ENCODE assay signal across 17 cellular contexts in genomic region chr2:176567361-176567760, GRCh38.
DNase-seq lines count a peak whose midpoint lies in the region; ATAC-seq and TF ChIP-seq lines count a peak whose summit lies in the region.
"Had no signal": no experiment of that assay in that cellular context is flagged by ENCODE, and none has a peak within 500 bp of the region (broad histone marks: within the 10 kb centered on the region; RNA-seq: fewer than 3 reads in every experiment).

No MANE protein-coding gene starts in this region.

- H3K27ac ChIP-seq in IMR-90 (ENCODE audit: insufficient read depth, low read length) = no peak overlapping the region
- H3K27ac ChIP-seq in rectal smooth muscle tissue (ENCODE audit: low read depth, low read length) = peak overlapping the region; percentile 24
- H3K27ac ChIP-seq: A549; BLaER1 treated with 17β-estradiol and CSF1 and Interleukin-3, amounts not matched to agents 10 nM and 100 nM; HL-60 had no signal

- H3K9ac ChIP-seq in IMR-90 (ENCODE audit: low read depth, low read length) (no peak overlapping the region), rectal smooth muscle tissue (ENCODE audit: low read length) (no peak overlapping the region)
- H3K9ac ChIP-seq: BLaER1 treated with 17β-estradiol and CSF1 and Interleukin-3, amounts not matched to agents 10 nM and 100 nM had no signal

- ATAC-seq in IMR-90 (ENCODE audit: low read depth) = no peak
- no peak for ATAC-seq in left colon
- ATAC-seq: A549; CD8-positive, alpha-beta T cell; GM12878 had no signal

- no CpG with 5 or more reads among the region's 2 CpGs for WGBS in IMR-90 (ENCODE audit: extremely low coverage in 2 of 2, insufficient read length in 1 of 2), 2 experiments

- no peak overlapping the region for H2BK120ac ChIP-seq in IMR-90 (ENCODE audit: low read depth, low read length)

- no peaks in the 10 kb centered on the region for H4K20me1 ChIP-seq in IMR-90 (ENCODE audit: insufficient read depth, low read length)
- H4K20me1 ChIP-seq: BLaER1 treated with 17β-estradiol and CSF1 and Interleukin-3, amounts not matched to agents 10 nM and 100 nM had no signal

- dilution Hi-C loops in IMR-90 (cut with HindIII; ENCODE audit: low sequenced_read_pairs, unreplicated experiment) = no loop called here

- no peak overlapping the region for H4K8ac ChIP-seq in IMR-90 (ENCODE audit: low read depth in 2 of 2, low read length in 2 of 2)

- POLR2A ChIA-PET in IMR-90 (lab: Charles Lee; ENCODE audit: unreplicated experiment) = no interaction called here

- H3K4me3 ChIP-seq in AG10803 (ENCODE audit: low read length) = no peak overlapping the region
- no peak overlapping the region for H3K4me3 ChIP-seq in IMR-90 (ENCODE audit: insufficient read depth, low read depth, low read length)
- no peak overlapping the region for H3K4me3 ChIP-seq in rectal smooth muscle tissue (ENCODE audit: low read length)
- H3K4me3 ChIP-seq: A549; BLaER1 treated with 17β-estradiol and CSF1 and Interleukin-3, amounts not matched to agents 10 nM and 100 nM; GM12878; HAP-1 had no signal

- DNase-seq in AG10803 (ENCODE audit: low read depth) (peak; percentile 26), EL (peak; percentile 26), IMR-90 (peak; percentile 6), left colon (no peak), 8988T (no peak), GM10266 (ENCODE audit: extremely low spot score) (no peak)
- DNase-seq: Calu3; CD8-positive, alpha-beta T cell; GDM1; Karpas-422; KBM-7 had no signal

- no peak overlapping the region for H3K4ac ChIP-seq in IMR-90 (ENCODE audit: low read depth, low read length)

- H3K9me1 ChIP-seq in IMR-90 (ENCODE audit: insufficient read depth, low read length) = peaks cover 2% of the 10 kb centered on the region; the same call in 1 of the 2 replicates

- no peak overlapping the region for H3K14ac ChIP-seq in IMR-90 (replicated peaks; ENCODE audit: low read depth, low read length)

- CTCF ChIA-PET in IMR-90 (lab: Yijun Ruan, JAX) = interaction anchor here (1.0 to 1.4 kb wide), 2 partner anchors 10 to 112 kb away, joined by 3 to 4 read pairs; no protein-coding TSS in a partner anchor

- H3K27me3 ChIP-seq in IMR-90 (ENCODE audit: control insufficient read depth, insufficient read depth, low read length) = no peaks in the 10 kb centered on the region
- H3K27me3 ChIP-seq in rectal smooth muscle tissue (ENCODE audit: control insufficient read depth, insufficient read depth, low read length) = no peaks in the 10 kb centered on the region
- H3K27me3 ChIP-seq: BLaER1 treated with 17β-estradiol and CSF1 and Interleukin-3, amounts not matched to agents 10 nM and 100 nM had no signal

- no peak overlapping the region for H2AFZ ChIP-seq in IMR-90 (replicated peaks; ENCODE audit: low read length, poor library complexity)

- H3K18ac ChIP-seq in IMR-90 (ENCODE audit: low read depth, low read length) = no peak overlapping the region

- H3K23ac ChIP-seq in IMR-90 (ENCODE audit: low read depth, low read length) = no peak overlapping the region

- H2AK5ac ChIP-seq in IMR-90 (ENCODE audit: low read depth, low read length) = no peak overlapping the region

- no peak for TF ChIP-seq RAD21 in IMR-90 (IDR thresholded peaks at IDR 0.05; ENCODE audit: low read length)

- no peak overlapping the region for H4K5ac ChIP-seq in IMR-90 (ENCODE audit: low read depth, low read length)

- H2BK5ac ChIP-seq in IMR-90 (ENCODE audit: low read depth, low read length, poor library complexity, severe bottlenecking) = no peak overlapping the region

- no peak overlapping the region for H2BK15ac ChIP-seq in IMR-90 (ENCODE audit: low read depth, low read length)

- in situ Hi-C loops in IMR-90 (cut with MboI; ENCODE audit: low sequenced_read_pairs) = no loop called here

- H3K56ac ChIP-seq in IMR-90 (ENCODE audit: extremely low read depth, insufficient read depth, low read length) = no peak overlapping the region

- H4K91ac ChIP-seq in IMR-90 (ENCODE audit: insufficient read depth, low read depth, low read length) = no peak overlapping the region

- no TSS peak for BruUV-seq in IMR-90 (replicated peaks; lab: Mats Ljungman, UMichigan)

- peaks cover 4% of the 10 kb centered on the region for H3K4me1 ChIP-seq in IMR-90 (ENCODE audit: control insufficient read depth, insufficient read depth, low read length)
- H3K4me1 ChIP-seq in rectal smooth muscle tissue (ENCODE audit: control insufficient read depth, insufficient read depth, low read length) = peaks cover 10% of the 10 kb centered on the region
- H3K4me1 ChIP-seq: BLaER1 treated with 17β-estradiol and CSF1 and Interleukin-3, amounts not matched to agents 10 nM and 100 nM; HAP-1 had no signal

- no peak for TF ChIP-seq POLR2A in IMR-90 (IDR thresholded peaks at IDR 0.05; ENCODE audit: low read depth, low read length)

- TF ChIP-seq CTCF in AG10803 (conservative IDR thresholded peaks at IDR 0.05; ENCODE audit: low read length) (no peak), IMR-90 (conservative IDR thresholded peaks at IDR 0.05; ENCODE audit: low read depth, low read length) (no peak), GM10266 (IDR thresholded peaks at IDR 0.05; ENCODE audit: control insufficient read depth, insufficient read depth, low read depth, missing control alignments) (no peak)

- no peaks in the 10 kb centered on the region for H3K36me3 ChIP-seq in IMR-90 (ENCODE audit: control insufficient read depth, insufficient read depth, low read length)
- no peaks in the 10 kb centered on the region for H3K36me3 ChIP-seq in rectal smooth muscle tissue (ENCODE audit: control insufficient read depth, insufficient read depth, low read length)
- H3K36me3 ChIP-seq: BLaER1 treated with 17β-estradiol and CSF1 and Interleukin-3, amounts not matched to agents 10 nM and 100 nM; HAP-1 had no signal

- intact Hi-C loops in IMR-90 (cut with micrococcal nuclease) = no loop called here
- intact Hi-C loops in left colon (cut with DNase I, micrococcal nuclease) = loop anchor here in 1 of 2 donors (5.0 kb wide), 1 partner anchor 425 kb away; no protein-coding TSS in a partner anchor

- H2BK20ac ChIP-seq in IMR-90 (ENCODE audit: low read depth, low read length) = no peak overlapping the region

- H3K79me1 ChIP-seq in IMR-90 (ENCODE audit: low read depth in 1 of 2, low read length in 2 of 2) = no peaks in the 10 kb centered on the region

- no peak overlapping the region for H2AK9ac ChIP-seq in IMR-90 (replicated peaks; ENCODE audit: low read depth, low read length, poor library complexity)

- H3K4me2 ChIP-seq in IMR-90 (ENCODE audit: low read depth, low read length) = no peak overlapping the region
- H3K4me2 ChIP-seq: A549; BLaER1 treated with 17β-estradiol and CSF1 and Interleukin-3, amounts not matched to agents 10 nM and 100 nM had no signal

- no peaks in the 10 kb centered on the region for H3K9me3 ChIP-seq in IMR-90 (ENCODE audit: control insufficient read depth, insufficient read depth, low read length)
- H3K9me3 ChIP-seq: A549; BLaER1 treated with 17β-estradiol and CSF1 and Interleukin-3, amounts not matched to agents 10 nM and 100 nM; HAP-1 had no signal

TF ChIP-seq in IMR-90, 13 proteins besides CTCF, POLR2A, EP300 and RAD21:
- no peak for TF ChIP-seq RFX5 (IDR thresholded peaks at IDR 0.05; ENCODE audit: low read depth, low read length)
- TF ChIP-seq BHLHE40 (IDR thresholded peaks at IDR 0.05; ENCODE audit: low read depth, low read length) = no peak
- no peak for TF ChIP-seq FOS (IDR thresholded peaks at IDR 0.05; ENCODE audit: low read depth, low read length)
- no peak for TF ChIP-seq ELK1 (IDR thresholded peaks at IDR 0.05; ENCODE audit: borderline replicate concordance, low read depth, low read length)
- TF ChIP-seq MAFK (IDR thresholded peaks at IDR 0.05; ENCODE audit: low read depth, low read length) = no peak
- no peak for TF ChIP-seq CHD1 (IDR thresholded peaks at IDR 0.05; ENCODE audit: low read depth, low read length)
- TF ChIP-seq RCOR1 (IDR thresholded peaks at IDR 0.05; ENCODE audit: insufficient replicate concordance, low read length) = no peak
- TF ChIP-seq MXI1 (IDR thresholded peaks at IDR 0.05; ENCODE audit: borderline replicate concordance, low read depth, low read length) = no peak
- no peak for TF ChIP-seq MAZ (IDR thresholded peaks at IDR 0.05; ENCODE audit: borderline replicate concordance, low read depth, low read length)
- TF ChIP-seq SMC3 (IDR thresholded peaks at IDR 0.05; ENCODE audit: low read depth, low read length) = no peak
- TF ChIP-seq NFE2L2 (IDR thresholded peaks at IDR 0.05; ENCODE audit: low read depth, low read length) = no peak
- no peak for TF ChIP-seq CEBPB (IDR thresholded peaks at IDR 0.05; ENCODE audit: low read depth, low read length)
- TF ChIP-seq USF2 (IDR thresholded peaks at IDR 0.05; ENCODE audit: low read depth, low read length) = no peak

Comparison
In these comparisons a context has a peak if more than half of its experiments do, and no peak if none do; other contexts are left out.
1. DNase-seq: peak in AG10803 (single experiment), EL (single experiment) and IMR-90 (single experiment); none in left colon (0 of 2), 8988T (single experiment) and GM10266 (single experiment).